In genomic region chr16:69316595-69317034, GRCh38 we compare ENCODE assay signal across 22 cellular contexts. TPM values are rescaled to one million over a fixed set of nuclear protein-coding genes. Genes with fewer than 3 reads are reported as not detected.
"Had no signal": no experiment of that assay in that cellular context is flagged by ENCODE, and none has a peak within 500 bp of the region (broad histone marks: within the 10 kb centered on the region; RNA-seq: fewer than 3 reads in every experiment).

No MANE protein-coding gene starts in this region.

- H3K9me3 ChIP-seq: heart left ventricle, thoracic aorta had no signal

- H3K27me3 ChIP-seq: heart left ventricle, neural progenitor cell had no signal

- H3K9ac ChIP-seq: neural progenitor cell, parathyroid adenoma had no signal

- H3K9me3 Mint-ChIP-seq: activated B cell treated with CpG ODN at 0.5 μM for 24 hours; activated CD4-positive, alpha-beta T cell treated with anti-CD3 and anti-CD28 coated beads, Interleukin-2, amount 10 ng/mL, durations not matched to agents 7 days and 5 days; brain; central memory CD8-positive, alpha-beta T cell; neural progenitor cell; T-helper 2 cell treated with Interferon-gamma antibody and Interleukin-4, amounts not matched to agents 5 μg/mL and 100 μg/mL, for 36 hours had no signal

- H3K4me3 Mint-ChIP-seq: activated B cell treated with CpG ODN at 0.5 μM for 24 hours; activated CD4-positive, alpha-beta T cell treated with anti-CD3 and anti-CD28 coated beads, Interleukin-2, amount 10 ng/mL, durations not matched to agents 7 days and 5 days; brain; central memory CD8-positive, alpha-beta T cell; neural progenitor cell; T-helper 2 cell treated with Interferon-gamma antibody and Interleukin-4, amounts not matched to agents 5 μg/mL and 100 μg/mL, for 36 hours had no signal

- H3K27ac ChIP-seq: heart left ventricle, neural progenitor cell, parathyroid adenoma, thoracic aorta had no signal

- H3K27me3 Mint-ChIP-seq: activated B cell treated with CpG ODN at 0.5 μM for 24 hours; activated CD4-positive, alpha-beta T cell treated with anti-CD3 and anti-CD28 coated beads, Interleukin-2, amount 10 ng/mL, durations not matched to agents 7 days and 5 days; central memory CD8-positive, alpha-beta T cell had no signal

- H3K27ac Mint-ChIP-seq: activated B cell treated with CpG ODN at 0.5 μM for 24 hours; activated CD4-positive, alpha-beta T cell treated with anti-CD3 and anti-CD28 coated beads, Interleukin-2, amount 10 ng/mL, durations not matched to agents 7 days and 5 days; brain; neural progenitor cell; T-helper 2 cell treated with Interferon-gamma antibody and Interleukin-4, amounts not matched to agents 5 μg/mL and 100 μg/mL, for 36 hours had no signal

- ATAC-seq: heart left ventricle, left cardiac atrium had no signal

- H3K4me1 ChIP-seq: neural progenitor cell, parathyroid adenoma had no signal

- H3K4me3 ChIP-seq: heart left ventricle, lung, neural progenitor cell, thoracic aorta had no signal

- H3K36me3 ChIP-seq: neural progenitor cell had no signal

- DNase-seq: activated B cell treated with CpG ODN at 0.5 μM for 24 hours; activated CD4-positive, alpha-beta T cell treated with anti-CD3 and anti-CD28 coated beads, Interleukin-2, amount 10 ng/mL, durations not matched to agents 7 days and 5 days; activated CD8-positive, alpha-beta memory T cell treated with anti-CD3 and anti-CD28 coated beads for 24 hours; activated naive CD4-positive, alpha-beta T cell; amniotic stem cell; effector CD8-positive, alpha-beta T cell; foreskin fibroblast; heart left ventricle; left cardiac atrium; retina; small intestine; stimulated activated CD4-positive, alpha-beta T cell treated with anti-CD3 and anti-CD28 coated beads, Interleukin-4, amount 100 ng/mL, for 24 hours; SW 1271 had no signal

RNA-seq across cellular contexts. Expression of gene TMED6, which starts 35.0 kb away (rescaled TPM):
- total RNA-seq: SK-MEL-5 had no signal
- polyA plus RNA-seq: endothelial cell of umbilical vein had no signal
